Comparison of ENCODE assay signal across 11 cellular contexts in genomic region chr19:20664917-20665781, GRCh38. TPM values are rescaled to one million over a fixed set of nuclear protein-coding genes. Genes with fewer than 3 reads are reported as not detected.
DNase-seq lines count a peak whose midpoint lies in the region; ATAC-seq and TF ChIP-seq lines count a peak whose summit lies in the region.
"Had no signal": no experiment of that assay in that cellular context is flagged by ENCODE, and none has a peak within 500 bp of the region (broad histone marks: within the 10 kb centered on the region; RNA-seq: fewer than 3 reads in every experiment).

No MANE protein-coding gene starts in this region.

- H3K4me1 ChIP-seq in NT2/D1 (ENCODE audit: insufficient read depth, insufficient read length) (no peaks in the 10 kb centered on the region), osteoblast (ENCODE audit: insufficient read depth, low read length) (no peaks in the 10 kb centered on the region)

- H3K27me3 ChIP-seq in NT2/D1 (ENCODE audit: insufficient read depth, insufficient read length): no peaks in the 10 kb centered on the region
- H3K27me3 ChIP-seq in osteoblast (ENCODE audit: insufficient read depth, low read length): no peaks in the 10 kb centered on the region

- DNase-seq in AG10803 (ENCODE audit: low read depth) (peak; percentile 22), NT2/D1 (ENCODE audit: low read depth, low spot score) (peak; percentile 27), fibroblast of villous mesenchyme (ENCODE audit: low read depth) (peak; percentile 81), osteoblast (ENCODE audit: insufficient read length, low spot score, missing footprints) (peak; percentile 25), SW 1271 (lab: John Stamatoyannopoulos, UW) (no peak), superior temporal gyrus (ENCODE audit: extremely low spot score) (no peak)
- DNase-seq: activated T-cell treated with anti-CD3 and anti-CD28 coated beads, Interleukin-2, amount 50 U/mL, for 24 hours had no signal

- ATAC-seq in HG03039 (IDR thresholded peaks at IDR 0.05; ENCODE audit: unreplicated experiment) (no peak), GM21737 (IDR thresholded peaks at IDR 0.05; ENCODE audit: unreplicated experiment) (no peak)

- H4K20me1 ChIP-seq in osteoblast (ENCODE audit: insufficient read depth, low read length): peaks cover 3% of the 10 kb centered on the region

- no peak overlapping the region for H3K27ac ChIP-seq in osteoblast (ENCODE audit: low read depth, low read length)
- H3K27ac ChIP-seq: HL-60, RWPE1 had no signal

- peaks cover 7% of the 10 kb centered on the region for H3K79me2 ChIP-seq in osteoblast (ENCODE audit: insufficient read depth, low read length)

- H2AFZ ChIP-seq in osteoblast (ENCODE audit: low read length): peak overlapping the region; percentile 95

- H3K36me3 ChIP-seq in NT2/D1 (ENCODE audit: insufficient read depth, insufficient read length, low read length) (peaks cover 4% of the 10 kb centered on the region), osteoblast (ENCODE audit: insufficient read depth, low read length) (no peaks in the 10 kb centered on the region)

- H3K4me3 ChIP-seq in AG10803 (ENCODE audit: low read length): no peak overlapping the region
- H3K4me3 ChIP-seq in NT2/D1 (ENCODE audit: insufficient read length, low read depth): no peak overlapping the region
- peak overlapping the region; percentile 30 for H3K4me3 ChIP-seq in fibroblast of villous mesenchyme (ENCODE audit: low read depth, low read length)
- H3K4me3 ChIP-seq in osteoblast (ENCODE audit: insufficient read depth, low read length): peak overlapping the region; percentile 53

- H3K4me2 ChIP-seq in osteoblast (ENCODE audit: insufficient read depth, low read length): peak overlapping the region; percentile 67

- TF ChIP-seq CTCF in AG10803 (conservative IDR thresholded peaks at IDR 0.05; ENCODE audit: low read length): no peak
- no peak for TF ChIP-seq CTCF in fibroblast of villous mesenchyme (IDR thresholded peaks at IDR 0.05; ENCODE audit: insufficient read depth, low read depth, low read length)
- no peak for TF ChIP-seq CTCF in osteoblast (IDR thresholded peaks at IDR 0.05; ENCODE audit: extremely low read depth, low read depth, low read length)

- no peaks in the 10 kb centered on the region for H3K9me3 ChIP-seq in NT2/D1 (ENCODE audit: insufficient read depth, low read length)
- no peaks in the 10 kb centered on the region for H3K9me3 ChIP-seq in osteoblast (ENCODE audit: low read depth, low read length)

- peak overlapping the region; percentile 75 for H3K9ac ChIP-seq in NT2/D1 (ENCODE audit: insufficient read length, low read depth)

RNA-seq across cellular contexts. Expression of gene ZNF626, which starts 3.8 kb away (rescaled TPM):
- total RNA-seq in fibroblast of villous mesenchyme (10.3 and 13.4 TPM in 2 replicates), osteoblast (15.6 and 19.9 TPM in 2 replicates)

Comparison
In these comparisons a context has a peak if more than half of its experiments do, and no peak if none do; other contexts are left out.
1. DNase-seq: peak in AG10803 (single experiment), NT2/D1 (single experiment), fibroblast of villous mesenchyme (single experiment) and osteoblast (single experiment); none in SW 1271 (0 of 2) and superior temporal gyrus (single experiment).
2. H3K4me3 ChIP-seq: peak in fibroblast of villous mesenchyme (single experiment) and osteoblast (single experiment); none in AG10803 (single experiment) and NT2/D1 (single experiment).